12 cellular contexts compared by ENCODE assay signal in the genomic region with DNA sequence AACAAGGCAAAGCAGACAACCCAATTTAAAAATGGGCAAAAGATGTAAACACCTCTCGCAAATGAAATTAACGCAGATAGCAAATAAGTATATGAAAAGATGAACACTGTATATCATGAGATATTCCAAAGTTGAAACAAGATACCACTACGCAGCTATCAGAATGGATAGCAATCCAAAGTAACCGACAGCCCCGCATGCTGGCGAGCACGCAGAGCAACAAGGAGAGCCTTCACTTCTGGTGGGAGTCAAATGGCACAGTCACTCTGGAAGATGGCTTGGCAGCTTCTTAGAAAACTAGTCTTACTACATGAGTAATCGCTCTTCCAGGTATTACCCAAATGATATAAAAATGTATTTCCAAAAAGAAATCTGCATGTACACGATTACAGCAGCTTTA. TPM values are rescaled to one million over a fixed set of nuclear protein-coding genes. Genes with fewer than 3 reads are reported as not detected.
DNase-seq lines count a peak whose midpoint lies in the region; ATAC-seq and TF ChIP-seq lines count a peak whose summit lies in the region.
"Had no signal": no experiment of that assay in that cellular context is flagged by ENCODE, and none has a peak within 500 bp of the region (broad histone marks: within the 10 kb centered on the region; RNA-seq: fewer than 3 reads in every experiment).

No MANE protein-coding gene starts in this region.

- H3K4me1 ChIP-seq in PC-3 (ENCODE audit: insufficient read depth, low read length) (peaks cover 17% of the 10 kb centered on the region; the same call in 1 of the 2 replicates), gastrocnemius medialis (peaks cover 17 to 31% of the 10 kb centered on the region in 2 donors)

- H3K36me3 ChIP-seq in PC-3 (ENCODE audit: low read depth, low read length) (peaks cover 18% of the 10 kb centered on the region), gastrocnemius medialis (peaks cover 0 to 22% of the 10 kb centered on the region in 2 donors)

- TF ChIP-seq POLR2A in gastrocnemius medialis (IDR thresholded peaks at IDR 0.05), result no peak

- no peak overlapping the region for H3K27ac Mint-ChIP-seq in T-helper 1 cell treated with Interleukin-12 subunit alpha and Interleukin-12 subunit beta and Interleukin-4 antibody, amounts not matched to agents 30 μg/mL and 1 μg/mL, for 36 hours
- H3K27ac Mint-ChIP-seq in endothelial cell (ENCODE audit: unreplicated experiment), result no peak overlapping the region

- H3K9me3 Mint-ChIP-seq in T-helper 1 cell treated with Interleukin-12 subunit alpha and Interleukin-12 subunit beta and Interleukin-4 antibody, amounts not matched to agents 30 μg/mL and 1 μg/mL, for 36 hours, result no peaks in the 10 kb centered on the region
- peaks cover 4% of the 10 kb centered on the region for H3K9me3 Mint-ChIP-seq in endothelial cell (ENCODE audit: unreplicated experiment)

- peak overlapping the region; percentile 92 for H3K4me3 Mint-ChIP-seq in T-helper 1 cell treated with Interleukin-12 subunit alpha and Interleukin-12 subunit beta and Interleukin-4 antibody, amounts not matched to agents 30 μg/mL and 1 μg/mL, for 36 hours
- peak overlapping the region; percentile 95 for H3K4me3 Mint-ChIP-seq in endothelial cell (ENCODE audit: unreplicated experiment)

- H3K4me1 Mint-ChIP-seq in T-helper 1 cell treated with Interleukin-12 subunit alpha and Interleukin-12 subunit beta and Interleukin-4 antibody, amounts not matched to agents 30 μg/mL and 1 μg/mL, for 36 hours (ENCODE audit: low read depth), result peaks cover 18% of the 10 kb centered on the region
- peaks cover 9% of the 10 kb centered on the region for H3K4me1 Mint-ChIP-seq in endothelial cell (ENCODE audit: unreplicated experiment)

- intact Hi-C loops in PC-3 (cut with micrococcal nuclease) (no loop called here), gastrocnemius medialis (cut with DNase I; ENCODE audit: low total_unique reads) (loop anchor here (10.0 kb wide), 1 partner anchor 561 kb away; the partner anchor contains the start of gene CAPN10)

- no peaks in the 10 kb centered on the region for H3K27me3 Mint-ChIP-seq in T-helper 1 cell treated with Interleukin-12 subunit alpha and Interleukin-12 subunit beta and Interleukin-4 antibody, amounts not matched to agents 30 μg/mL and 1 μg/mL, for 36 hours (ENCODE audit: low read depth)
- peaks cover 7% of the 10 kb centered on the region for H3K27me3 Mint-ChIP-seq in endothelial cell (ENCODE audit: unreplicated experiment)

- H3K36me3 Mint-ChIP-seq in T-helper 1 cell treated with Interleukin-12 subunit alpha and Interleukin-12 subunit beta and Interleukin-4 antibody, amounts not matched to agents 30 μg/mL and 1 μg/mL, for 36 hours (ENCODE audit: low read depth), result peaks cover 13% of the 10 kb centered on the region
- H3K36me3 Mint-ChIP-seq in endothelial cell (ENCODE audit: low read depth, unreplicated experiment), result peaks cover 20% of the 10 kb centered on the region

- TF ChIP-seq CTCF in PC-3 (conservative IDR thresholded peaks at IDR 0.05; ENCODE audit: low read depth, low read length) (no peak), endothelial cell (IDR thresholded peaks at IDR 0.05; ENCODE audit: unreplicated experiment) (no peak), gastrocnemius medialis (IDR thresholded peaks at IDR 0.05 in 4 of 5, conservative IDR thresholded peaks at IDR 0.05 in 1 of 5) (no peak)

- H2AFZ ChIP-seq in PC-3 (ENCODE audit: low read length), result no peak overlapping the region

- in situ Hi-C loops in gastrocnemius medialis (cut with MboI; ENCODE audit: low sequenced_read_pairs in 4 of 4), result no loop called here

- POLR2A ChIA-PET in PC-3 (lab: Charles Lee; ENCODE audit: unreplicated experiment), result no interaction called here

- H3K4me3 ChIP-seq in PC-3 (ENCODE audit: low read length), result peak overlapping the region; percentile 81
- peak overlapping the region; percentile 80 to 99 (median 94) for H3K4me3 ChIP-seq in gastrocnemius medialis

- no peaks in the 10 kb centered on the region for H3F3A ChIP-seq in PC-3 (ENCODE audit: low read length, unreplicated experiment)

- ATAC-seq in PC-3, result no peak
- ATAC-seq in gastrocnemius medialis, result no peak
- no peak for ATAC-seq in HG02610 (IDR thresholded peaks at IDR 0.05; ENCODE audit: unreplicated experiment)
- no peak for ATAC-seq in GM18858 (IDR thresholded peaks at IDR 0.05; ENCODE audit: unreplicated experiment)
- ATAC-seq in HG03521 (IDR thresholded peaks at IDR 0.05; ENCODE audit: unreplicated experiment), result no peak
- ATAC-seq: sciatic nerve had no signal

- H3K27ac ChIP-seq in PC-3 (ENCODE audit: low read length) (no peak overlapping the region), gastrocnemius medialis (peak overlapping the region in 1 of 4 donors; percentile 97)

- DNase-seq in T-helper 1 cell, result no peak
- DNase-seq in PC-3, result no peak
- DNase-seq in endothelial cell (ENCODE audit: low spot score), result no peak
- DNase-seq in gastrocnemius medialis, result no peak
- DNase-seq: activated effector memory CD4-positive, alpha-beta T cell treated with Interleukin-2 at 50 U/mL for 16 hours; NCI-H524 treated with DMSO at 0.1 percent for 48 hours; transverse colon had no signal

- no peaks in the 10 kb centered on the region for H3K9me2 ChIP-seq in PC-3 (replicated peaks; ENCODE audit: low read length)

- BruUV-seq in PC-3 (replicated peaks; lab: Mats Ljungman, UMichigan), result no TSS peak

- peaks cover 45% of the 10 kb centered on the region for H3K79me2 ChIP-seq in PC-3 (ENCODE audit: low read length)

- peak overlapping the region; percentile 98; the same call in 1 of the 2 replicates for H3K9ac ChIP-seq in PC-3 (ENCODE audit: low read length)

- CTCF ChIA-PET in PC-3 (lab: Charles Lee), result no interaction called here

- peak overlapping the region; percentile 83 for H3K4me2 ChIP-seq in PC-3 (ENCODE audit: low read length)

- H4K20me1 ChIP-seq in PC-3 (ENCODE audit: low read length), result peaks cover 28% of the 10 kb centered on the region

- H3K9me3 ChIP-seq in PC-3 (ENCODE audit: low read length), result no peaks in the 10 kb centered on the region
- no peaks in the 10 kb centered on the region for H3K9me3 ChIP-seq in gastrocnemius medialis
- H3K9me3 ChIP-seq: transverse colon had no signal

- H3K27me3 ChIP-seq in PC-3 (ENCODE audit: low read length) (no peaks in the 10 kb centered on the region), gastrocnemius medialis (no peaks in the 10 kb centered on the region)
- H3K27me3 ChIP-seq: transverse colon had no signal

RNA-seq across cellular contexts. Expression of gene NDUFA10, which starts 1.4 kb away (rescaled TPM):
- total RNA-seq in PC-3 (2014; rRNA removed) (148 and 251 TPM in 2 replicates), endothelial cell (ENCODE audit: unreplicated experiment) (131 TPM), gastrocnemius medialis (100 to 1,000 TPM in 3 of 4 donors, 10 to 100 TPM in 1; 98.0 to 198 (median 141) TPM)

RNA-seq across cellular contexts. Expression of gene OR6B2, which starts 6.4 kb away (rescaled TPM):
- total RNA-seq in PC-3 (2014; rRNA removed) (not detected in 2 replicates), endothelial cell (ENCODE audit: unreplicated experiment) (0.23 TPM), gastrocnemius medialis (not detected)
- total RNA-seq: transverse colon had no signal

RNA-seq across cellular contexts. Expression of gene OR6B3, which starts 29.5 kb away (rescaled TPM):
- total RNA-seq in PC-3 (2014; rRNA removed), result not detected in 2 replicates
- not detected for total RNA-seq in endothelial cell (ENCODE audit: unreplicated experiment)
- not detected for total RNA-seq in gastrocnemius medialis
- total RNA-seq: transverse colon had no signal
